Comparison of ENCODE assay signal across 2 cellular contexts in the genomic region with DNA sequence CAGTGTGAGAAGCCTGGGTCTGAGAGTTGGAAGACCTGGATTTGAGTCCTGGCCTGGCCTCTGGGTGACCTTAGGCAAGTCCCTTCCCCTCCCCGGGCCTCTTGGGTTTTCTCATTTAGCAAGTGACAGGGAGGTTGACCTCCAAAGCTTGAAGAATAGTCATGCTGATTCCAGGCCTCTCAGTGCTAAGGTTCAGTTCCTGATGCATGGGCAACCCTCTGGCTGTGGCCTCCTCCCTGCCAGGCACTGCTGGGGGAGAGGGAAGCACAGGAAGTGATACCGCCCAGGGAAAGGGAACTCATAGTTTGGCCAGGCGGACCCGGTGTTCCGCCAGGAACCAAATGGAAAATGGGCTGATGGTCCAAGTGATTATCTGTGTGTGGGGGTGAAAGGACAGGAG.
TF ChIP-seq lines count a peak whose summit lies in the region.

No MANE protein-coding gene starts in this region.

TF ChIP-seq in HepG2, 621 proteins besides CTCF, POLR2A, EP300 and RAD21 (continued from another document and continues in another):
- TF ChIP-seq, protein P1, sequence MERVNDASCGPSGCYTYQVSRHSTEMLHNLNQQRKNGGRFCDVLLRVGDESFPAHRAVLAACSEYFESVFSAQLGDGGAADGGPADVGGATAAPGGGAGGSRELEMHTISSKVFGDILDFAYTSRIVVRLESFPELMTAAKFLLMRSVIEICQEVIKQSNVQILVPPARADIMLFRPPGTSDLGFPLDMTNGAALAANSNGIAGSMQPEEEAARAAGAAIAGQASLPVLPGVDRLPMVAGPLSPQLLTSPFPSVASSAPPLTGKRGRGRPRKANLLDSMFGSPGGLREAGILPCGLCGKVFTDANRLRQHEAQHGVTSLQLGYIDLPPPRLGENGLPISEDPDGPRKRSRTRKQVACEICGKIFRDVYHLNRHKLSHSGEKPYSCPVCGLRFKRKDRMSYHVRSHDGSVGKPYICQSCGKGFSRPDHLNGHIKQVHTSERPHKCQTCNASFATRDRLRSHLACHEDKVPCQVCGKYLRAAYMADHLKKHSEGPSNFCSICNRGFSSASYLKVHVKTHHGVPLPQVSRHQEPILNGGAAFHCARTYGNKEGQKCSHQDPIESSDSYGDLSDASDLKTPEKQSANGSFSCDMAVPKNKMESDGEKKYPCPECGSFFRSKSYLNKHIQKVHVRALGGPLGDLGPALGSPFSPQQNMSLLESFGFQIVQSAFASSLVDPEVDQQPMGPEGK (CRISPR knock-in tag; IDR thresholded peaks at IDR 0.05), result 0 out of 2 replicates have a peak, but pooled peaks have one; percentile 22
- TF ChIP-seq RXRA (CRISPR knock-in tag; IDR thresholded peaks at IDR 0.05) (peak; percentile 20; the same call in 1 of the 2 replicates), ESRRA (CRISPR knock-in tag; IDR thresholded peaks at IDR 0.05; ENCODE audit: low read depth) (0 out of 2 replicates have a peak, but pooled peaks have one; percentile 26), ZNF225 (CRISPR knock-in tag; IDR thresholded peaks at IDR 0.05) (no peak), MTA3 (CRISPR knock-in tag; IDR thresholded peaks at IDR 0.05) (no peak), ETV6 (CRISPR knock-in tag; conservative IDR thresholded peaks at IDR 0.05) (no peak), GZF1 (CRISPR knock-in tag; IDR thresholded peaks at IDR 0.05) (no peak), ZSCAN12 (CRISPR knock-in tag; IDR thresholded peaks at IDR 0.05) (no peak), ZNF629 (CRISPR knock-in tag; conservative IDR thresholded peaks at IDR 0.05) (peak; percentile 74)
- TF ChIP-seq, protein P2, sequence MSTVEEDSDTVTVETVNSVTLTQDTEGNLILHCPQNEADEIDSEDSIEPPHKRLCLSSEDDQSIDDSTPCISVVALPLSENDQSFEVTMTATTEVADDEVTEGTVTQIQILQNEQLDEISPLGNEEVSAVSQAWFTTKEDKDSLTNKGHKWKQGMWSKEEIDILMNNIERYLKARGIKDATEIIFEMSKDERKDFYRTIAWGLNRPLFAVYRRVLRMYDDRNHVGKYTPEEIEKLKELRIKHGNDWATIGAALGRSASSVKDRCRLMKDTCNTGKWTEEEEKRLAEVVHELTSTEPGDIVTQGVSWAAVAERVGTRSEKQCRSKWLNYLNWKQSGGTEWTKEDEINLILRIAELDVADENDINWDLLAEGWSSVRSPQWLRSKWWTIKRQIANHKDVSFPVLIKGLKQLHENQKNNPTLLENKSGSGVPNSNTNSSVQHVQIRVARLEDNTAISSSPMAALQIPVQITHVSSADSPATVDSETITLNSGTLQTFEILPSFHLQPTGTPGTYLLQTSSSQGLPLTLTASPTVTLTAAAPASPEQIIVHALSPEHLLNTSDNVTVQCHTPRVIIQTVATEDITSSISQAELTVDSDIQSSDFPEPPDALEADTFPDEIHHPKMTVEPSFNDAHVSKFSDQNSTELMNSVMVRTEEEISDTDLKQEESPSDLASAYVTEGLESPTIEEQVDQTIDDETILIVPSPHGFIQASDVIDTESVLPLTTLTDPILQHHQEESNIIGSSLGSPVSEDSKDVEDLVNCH (CRISPR knock-in tag; IDR thresholded peaks at IDR 0.05), result no peak
- TF ChIP-seq, protein P3, sequence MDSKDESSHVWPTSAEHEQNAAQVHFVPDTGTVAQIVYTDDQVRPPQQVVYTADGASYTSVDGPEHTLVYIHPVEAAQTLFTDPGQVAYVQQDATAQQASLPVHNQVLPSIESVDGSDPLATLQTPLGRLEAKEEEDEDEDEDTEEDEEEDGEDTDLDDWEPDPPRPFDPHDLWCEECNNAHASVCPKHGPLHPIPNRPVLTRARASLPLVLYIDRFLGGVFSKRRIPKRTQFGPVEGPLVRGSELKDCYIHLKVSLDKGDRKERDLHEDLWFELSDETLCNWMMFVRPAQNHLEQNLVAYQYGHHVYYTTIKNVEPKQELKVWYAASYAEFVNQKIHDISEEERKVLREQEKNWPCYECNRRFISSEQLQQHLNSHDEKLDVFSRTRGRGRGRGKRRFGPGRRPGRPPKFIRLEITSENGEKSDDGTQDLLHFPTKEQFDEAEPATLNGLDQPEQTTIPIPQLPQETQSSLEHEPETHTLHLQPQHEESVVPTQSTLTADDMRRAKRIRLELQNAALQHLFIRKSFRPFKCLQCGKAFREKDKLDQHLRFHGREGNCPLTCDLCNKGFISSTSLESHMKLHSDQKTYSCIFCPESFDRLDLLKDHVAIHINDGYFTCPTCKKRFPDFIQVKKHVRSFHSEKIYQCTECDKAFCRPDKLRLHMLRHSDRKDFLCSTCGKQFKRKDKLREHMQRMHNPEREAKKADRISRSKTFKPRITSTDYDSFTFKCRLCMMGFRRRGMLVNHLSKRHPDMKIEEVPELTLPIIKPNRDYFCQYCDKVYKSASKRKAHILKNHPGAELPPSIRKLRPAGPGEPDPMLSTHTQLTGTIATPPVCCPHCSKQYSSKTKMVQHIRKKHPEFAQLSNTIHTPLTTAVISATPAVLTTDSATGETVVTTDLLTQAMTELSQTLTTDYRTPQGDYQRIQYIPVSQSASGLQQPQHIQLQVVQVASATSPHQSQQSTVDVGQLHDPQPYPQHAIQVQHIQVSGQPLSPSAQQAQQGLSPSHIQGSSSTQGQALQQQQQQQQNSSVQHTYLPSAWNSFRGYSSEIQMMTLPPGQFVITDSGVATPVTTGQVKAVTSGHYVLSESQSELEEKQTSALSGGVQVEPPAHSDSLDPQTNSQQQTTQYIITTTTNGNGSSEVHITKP (CRISPR knock-in tag; IDR thresholded peaks at IDR 0.05; ENCODE audit: low read depth), result peak; percentile 82
- TF ChIP-seq, protein P4, sequence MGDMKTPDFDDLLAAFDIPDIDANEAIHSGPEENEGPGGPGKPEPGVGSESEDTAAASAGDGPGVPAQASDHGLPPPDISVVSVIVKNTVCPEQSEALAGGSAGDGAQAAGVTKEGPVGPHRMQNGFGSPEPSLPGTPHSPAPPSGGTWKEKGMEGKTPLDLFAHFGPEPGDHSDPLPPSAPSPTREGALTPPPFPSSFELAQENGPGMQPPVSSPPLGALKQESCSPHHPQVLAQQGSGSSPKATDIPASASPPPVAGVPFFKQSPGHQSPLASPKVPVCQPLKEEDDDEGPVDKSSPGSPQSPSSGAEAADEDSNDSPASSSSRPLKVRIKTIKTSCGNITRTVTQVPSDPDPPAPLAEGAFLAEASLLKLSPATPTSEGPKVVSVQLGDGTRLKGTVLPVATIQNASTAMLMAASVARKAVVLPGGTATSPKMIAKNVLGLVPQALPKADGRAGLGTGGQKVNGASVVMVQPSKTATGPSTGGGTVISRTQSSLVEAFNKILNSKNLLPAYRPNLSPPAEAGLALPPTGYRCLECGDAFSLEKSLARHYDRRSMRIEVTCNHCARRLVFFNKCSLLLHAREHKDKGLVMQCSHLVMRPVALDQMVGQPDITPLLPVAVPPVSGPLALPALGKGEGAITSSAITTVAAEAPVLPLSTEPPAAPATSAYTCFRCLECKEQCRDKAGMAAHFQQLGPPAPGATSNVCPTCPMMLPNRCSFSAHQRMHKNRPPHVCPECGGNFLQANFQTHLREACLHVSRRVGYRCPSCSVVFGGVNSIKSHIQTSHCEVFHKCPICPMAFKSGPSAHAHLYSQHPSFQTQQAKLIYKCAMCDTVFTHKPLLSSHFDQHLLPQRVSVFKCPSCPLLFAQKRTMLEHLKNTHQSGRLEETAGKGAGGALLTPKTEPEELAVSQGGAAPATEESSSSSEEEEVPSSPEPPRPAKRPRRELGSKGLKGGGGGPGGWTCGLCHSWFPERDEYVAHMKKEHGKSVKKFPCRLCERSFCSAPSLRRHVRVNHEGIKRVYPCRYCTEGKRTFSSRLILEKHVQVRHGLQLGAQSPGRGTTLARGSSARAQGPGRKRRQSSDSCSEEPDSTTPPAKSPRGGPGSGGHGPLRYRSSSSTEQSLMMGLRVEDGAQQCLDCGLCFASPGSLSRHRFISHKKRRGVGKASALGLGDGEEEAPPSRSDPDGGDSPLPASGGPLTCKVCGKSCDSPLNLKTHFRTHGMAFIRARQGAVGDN (CRISPR knock-in tag; IDR thresholded peaks at IDR 0.05), result peak; percentile 43; the same call in 1 of the 2 replicates

TF ChIP-seq in HEK293T, 16 proteins besides CTCF, POLR2A, EP300 and RAD21 (continued from another document):
- TF ChIP-seq NFRKB (IDR thresholded peaks at IDR 0.05), result no peak
